Comparison of ENCODE assay signal across 13 cellular contexts in the genomic region with DNA sequence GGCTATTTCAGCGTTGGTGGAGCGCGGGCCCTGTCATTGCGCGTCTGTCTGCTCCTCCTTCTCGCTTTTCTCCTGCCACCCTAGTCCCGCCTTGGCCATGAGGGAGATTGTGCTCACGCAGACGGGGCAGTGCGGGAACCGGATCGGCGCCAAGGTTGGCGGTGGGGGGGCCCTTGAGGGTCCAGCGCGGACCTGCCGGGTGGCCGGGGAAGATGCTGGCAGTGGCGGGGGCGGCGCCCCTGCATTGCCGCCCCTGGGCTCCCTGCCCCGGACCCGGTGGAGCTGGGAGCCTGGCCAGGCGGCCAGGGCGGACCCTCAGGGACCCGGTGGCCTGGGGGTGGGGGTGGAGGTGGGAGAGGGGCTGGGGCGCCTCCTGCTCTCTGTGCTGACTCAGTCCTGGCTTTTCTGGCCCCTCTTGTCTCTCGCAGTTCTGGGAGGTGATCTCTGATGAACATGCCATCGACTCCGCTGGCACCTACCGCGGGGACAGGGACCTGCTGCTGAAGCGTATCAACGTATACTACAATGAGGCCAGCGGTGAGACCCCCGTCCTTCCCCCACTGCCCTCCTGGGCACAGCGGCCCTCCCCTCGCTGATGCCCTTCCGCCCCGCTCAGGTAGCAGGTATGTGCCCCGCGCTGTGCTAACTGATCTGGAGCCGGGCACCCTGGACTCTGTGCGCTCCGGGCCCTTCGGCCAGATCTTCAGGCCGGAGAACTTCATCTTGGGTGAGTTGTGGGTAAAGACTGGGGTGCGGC. TPM values are rescaled to one million over a fixed set of nuclear protein-coding genes. Genes with fewer than 3 reads are reported as not detected.
DNase-seq lines count a peak whose midpoint lies in the region; ATAC-seq and TF ChIP-seq lines count a peak whose summit lies in the region.
"Had no signal": no experiment of that assay in that cellular context is flagged by ENCODE, and none has a peak within 500 bp of the region (broad histone marks: within the 10 kb centered on the region; RNA-seq: fewer than 3 reads in every experiment).

No MANE protein-coding gene starts in this region.

- H3K9ac ChIP-seq in neural progenitor cell = no peak overlapping the region
- H3K9ac ChIP-seq: BLaER1 treated with 17β-estradiol and CSF1 and Interleukin-3, amounts not matched to agents 10 nM and 100 nM had no signal

- H3K4me3 Mint-ChIP-seq in stimulated activated naive CD8-positive, alpha-beta T cell treated with anti-CD3 and anti-CD28 coated beads, Interleukin-15, amount 100 ng/mL, for 72 hours = no peak overlapping the region
- no peak overlapping the region for H3K4me3 Mint-ChIP-seq in neural progenitor cell
- H3K4me3 Mint-ChIP-seq in stimulated activated memory B cell treated with anti-CD40 and anti-IgM and Interleukin-4, amounts not matched to agents 10 μg/mL and 1 μg/mL and 100 μg/mL, for 72 hours = no peak overlapping the region
- H3K4me3 Mint-ChIP-seq: CD4-positive, CD25-positive, alpha-beta regulatory T cell had no signal

- H2AFZ ChIP-seq in neural progenitor cell (replicated peaks) = no peak overlapping the region

- no peaks in the 10 kb centered on the region for H3K36me3 ChIP-seq in neural progenitor cell
- H3K36me3 ChIP-seq in gastrocnemius medialis = no peaks in the 10 kb centered on the region
- H3K36me3 ChIP-seq: BLaER1 treated with 17β-estradiol and CSF1 and Interleukin-3, amounts not matched to agents 10 nM and 100 nM had no signal

- no peaks in the 10 kb centered on the region for H3K79me2 ChIP-seq in neural progenitor cell (ENCODE audit: low read depth)

- H3K4me2 ChIP-seq in neural progenitor cell = no peak overlapping the region
- H3K4me2 ChIP-seq: BLaER1 treated with 17β-estradiol and CSF1 and Interleukin-3, amounts not matched to agents 10 nM and 100 nM had no signal

- no peaks in the 10 kb centered on the region for H3K9me3 ChIP-seq in neural progenitor cell (ENCODE audit: low read depth)
- no peaks in the 10 kb centered on the region for H3K9me3 ChIP-seq in gastrocnemius medialis

- intact Hi-C loops in gastrocnemius medialis (cut with DNase I; ENCODE audit: low total_unique reads) = no loop called here

- H3K4me3 ChIP-seq in neural progenitor cell = no peak overlapping the region
- H3K4me3 ChIP-seq in gastrocnemius medialis = no peak overlapping the region
- H3K4me3 ChIP-seq: BLaER1 treated with 17β-estradiol and CSF1 and Interleukin-3, amounts not matched to agents 10 nM and 100 nM; K562 had no signal

- no peak for TF ChIP-seq POLR2A in gastrocnemius medialis (IDR thresholded peaks at IDR 0.05)

- H4K20me1 ChIP-seq in neural progenitor cell (ENCODE audit: low read depth) = no peaks in the 10 kb centered on the region
- H4K20me1 ChIP-seq: BLaER1 treated with 17β-estradiol and CSF1 and Interleukin-3, amounts not matched to agents 10 nM and 100 nM had no signal

- in situ Hi-C loops in gastrocnemius medialis (cut with MboI; ENCODE audit: low sequenced_read_pairs in 4 of 4) = no loop called here

- ATAC-seq in stimulated activated naive CD8-positive, alpha-beta T cell treated with anti-CD3 and anti-CD28 coated beads, Interleukin-15, amount 100 ng/mL, for 72 hours = peak; percentile 70
- no peak for ATAC-seq in stimulated activated naive CD8-positive, alpha-beta T cell treated with anti-CD3 and anti-CD28 coated beads, Interleukin-15, Interleukin-2, amounts not matched to agents 100 U/mL and 50 U/mL, for 24 hours
- peak; percentile 47 for ATAC-seq in stimulated activated memory B cell treated with anti-CD40 and anti-IgM and Interleukin-4, amounts not matched to agents 10 μg/mL and 1 μg/mL and 100 μg/mL, for 72 hours
- no peak for ATAC-seq in gastrocnemius medialis
- ATAC-seq: K562 had no signal

- H3F3A ChIP-seq in neural progenitor cell (ENCODE audit: low read depth) = no peaks in the 10 kb centered on the region

- no peaks in the 10 kb centered on the region for H3K36me3 Mint-ChIP-seq in neural progenitor cell
- H3K36me3 Mint-ChIP-seq in stimulated activated memory B cell treated with anti-CD40 and anti-IgM and Interleukin-4, amounts not matched to agents 10 μg/mL and 1 μg/mL and 100 μg/mL, for 72 hours = no peaks in the 10 kb centered on the region
- H3K36me3 Mint-ChIP-seq: CD4-positive, CD25-positive, alpha-beta regulatory T cell had no signal

- no peak overlapping the region for H3K27ac Mint-ChIP-seq in stimulated activated naive CD8-positive, alpha-beta T cell treated with anti-CD3 and anti-CD28 coated beads, Interleukin-15, amount 100 ng/mL, for 72 hours
- peak overlapping the region; percentile 50 for H3K27ac Mint-ChIP-seq in neural progenitor cell
- H3K27ac Mint-ChIP-seq in stimulated activated memory B cell treated with anti-CD40 and anti-IgM and Interleukin-4, amounts not matched to agents 10 μg/mL and 1 μg/mL and 100 μg/mL, for 72 hours = no peak overlapping the region
- H3K27ac Mint-ChIP-seq: CD4-positive, CD25-positive, alpha-beta regulatory T cell had no signal

- no peaks in the 10 kb centered on the region for H3K4me1 ChIP-seq in neural progenitor cell
- H3K4me1 ChIP-seq in gastrocnemius medialis = no peaks in the 10 kb centered on the region

- no peaks in the 10 kb centered on the region for H3K4me1 Mint-ChIP-seq in stimulated activated naive CD8-positive, alpha-beta T cell treated with anti-CD3 and anti-CD28 coated beads, Interleukin-15, amount 100 ng/mL, for 72 hours
- H3K4me1 Mint-ChIP-seq in neural progenitor cell = peaks cover 4% of the 10 kb centered on the region
- no peaks in the 10 kb centered on the region for H3K4me1 Mint-ChIP-seq in stimulated activated memory B cell treated with anti-CD40 and anti-IgM and Interleukin-4, amounts not matched to agents 10 μg/mL and 1 μg/mL and 100 μg/mL, for 72 hours
- H3K4me1 Mint-ChIP-seq: CD4-positive, CD25-positive, alpha-beta regulatory T cell had no signal

- H3K9me3 Mint-ChIP-seq in stimulated activated naive CD8-positive, alpha-beta T cell treated with anti-CD3 and anti-CD28 coated beads, Interleukin-15, amount 100 ng/mL, for 72 hours = no peaks in the 10 kb centered on the region
- no peaks in the 10 kb centered on the region for H3K9me3 Mint-ChIP-seq in neural progenitor cell
- H3K9me3 Mint-ChIP-seq in stimulated activated memory B cell treated with anti-CD40 and anti-IgM and Interleukin-4, amounts not matched to agents 10 μg/mL and 1 μg/mL and 100 μg/mL, for 72 hours = peaks cover 2% of the 10 kb centered on the region
- H3K9me3 Mint-ChIP-seq: CD4-positive, CD25-positive, alpha-beta regulatory T cell had no signal

- TF ChIP-seq CTCF in neural progenitor cell (IDR thresholded peaks at IDR 0.05) (no peak), gastrocnemius medialis (IDR thresholded peaks at IDR 0.05 in 4 of 5, conservative IDR thresholded peaks at IDR 0.05 in 1 of 5) (no peak)

- no peak for DNase-seq in stimulated activated naive CD8-positive, alpha-beta T cell treated with anti-CD3 and anti-CD28 coated beads, Interleukin-15, amount 100 ng/mL, for 72 hours
- DNase-seq in stimulated activated naive CD8-positive, alpha-beta T cell treated with anti-CD3 and anti-CD28 coated beads, Interleukin-15, Interleukin-2, amounts not matched to agents 100 U/mL and 50 U/mL, for 24 hours = no peak
- DNase-seq in neural progenitor cell (ENCODE audit: low spot score) = no peak
- DNase-seq in T-helper 9 cell = no peak
- no peak for DNase-seq in DMS114 treated with DMSO at 0.1 percent for 48 hours (lab: John Stamatoyannopoulos, UW; ENCODE audit: unreplicated experiment)
- no peak for DNase-seq in gastrocnemius medialis
- DNase-seq: 8988T; CD4-positive, CD25-positive, alpha-beta regulatory T cell had no signal

- no peak overlapping the region for H3K27ac ChIP-seq in neural progenitor cell
- H3K27ac ChIP-seq in gastrocnemius medialis = no peak overlapping the region
- H3K27ac ChIP-seq: BLaER1 treated with 17β-estradiol and CSF1 and Interleukin-3, amounts not matched to agents 10 nM and 100 nM; HL-60 had no signal

- no peaks in the 10 kb centered on the region for H3K27me3 Mint-ChIP-seq in stimulated activated naive CD8-positive, alpha-beta T cell treated with anti-CD3 and anti-CD28 coated beads, Interleukin-15, amount 100 ng/mL, for 72 hours
- peaks cover 2% of the 10 kb centered on the region for H3K27me3 Mint-ChIP-seq in neural progenitor cell (ENCODE audit: insufficient read depth, low read depth)
- H3K27me3 Mint-ChIP-seq in stimulated activated memory B cell treated with anti-CD40 and anti-IgM and Interleukin-4, amounts not matched to agents 10 μg/mL and 1 μg/mL and 100 μg/mL, for 72 hours = no peaks in the 10 kb centered on the region
- H3K27me3 Mint-ChIP-seq: CD4-positive, CD25-positive, alpha-beta regulatory T cell had no signal

- H3K27me3 ChIP-seq in neural progenitor cell (no peaks in the 10 kb centered on the region), gastrocnemius medialis (no peaks in the 10 kb centered on the region)
- H3K27me3 ChIP-seq: BLaER1 treated with 17β-estradiol and CSF1 and Interleukin-3, amounts not matched to agents 10 nM and 100 nM had no signal

RNA-seq across cellular contexts. Expression of a gene that starts 58.3 kb away (rescaled TPM):
- total RNA-seq in neural progenitor cell (ENCODE audit: low replicate concordance) (0.19 TPM in 1 of 2 replicates, not detected in the other), gastrocnemius medialis (10 to 100 TPM in 1 of 4 donors, 1 to 10 TPM in 3; 1.1 to 31.5 (median 3.5) TPM)
- total RNA-seq: CD4-positive, CD25-positive, alpha-beta regulatory T cell; Daoy; K562 had no signal

Comparison
In these comparisons a context has a peak if more than half of its experiments do, and no peak if none do; other contexts are left out.
1. ATAC-seq: peak in stimulated activated naive CD8-positive, alpha-beta T cell treated with anti-CD3 and anti-CD28 coated beads, Interleukin-15, amount 100 ng/mL, for 72 hours (single experiment) and stimulated activated memory B cell treated with anti-CD40 and anti-IgM and Interleukin-4, amounts not matched to agents 10 μg/mL and 1 μg/mL and 100 μg/mL, for 72 hours (single experiment); none in stimulated activated naive CD8-positive, alpha-beta T cell treated with anti-CD3 and anti-CD28 coated beads, Interleukin-15, Interleukin-2, amounts not matched to agents 100 U/mL and 50 U/mL, for 24 hours (single experiment) and gastrocnemius medialis (0 of 2).